ENCODE assay signal across 1 cellular context in the genomic region with DNA sequence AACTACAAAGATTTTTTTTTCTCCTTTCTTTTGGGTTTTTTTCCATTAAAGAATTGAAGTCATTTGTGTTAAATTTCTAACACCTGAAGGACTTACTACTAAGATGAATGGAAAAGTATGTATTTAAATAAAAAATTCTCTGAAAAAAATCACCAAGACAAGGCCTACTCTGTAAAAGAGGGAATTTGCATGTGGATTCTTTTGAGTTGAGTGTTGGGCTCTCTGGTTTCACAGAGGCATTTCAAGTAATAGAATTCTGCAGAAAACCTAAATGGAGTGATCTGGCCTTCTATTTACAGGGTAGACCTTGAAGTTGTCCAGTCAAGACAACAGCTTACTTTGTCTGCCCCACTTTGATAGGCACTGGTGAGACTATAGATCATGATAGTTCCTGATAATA.
TF ChIP-seq lines count a peak whose summit lies in the region.

No MANE protein-coding gene starts in this region.

TF ChIP-seq in GM23338, 12 proteins besides CTCF, POLR2A, EP300 and RAD21:
- TF ChIP-seq JUNB (IDR thresholded peaks at IDR 0.05; ENCODE audit: unreplicated experiment) (no peak), NANOG (IDR thresholded peaks at IDR 0.05; ENCODE audit: borderline replicate concordance) (no peak), ZNF114 (CRISPR knock-in tag; IDR thresholded peaks at IDR 0.05) (no peak), ZNF331 (CRISPR knock-in tag; IDR thresholded peaks at IDR 0.05; ENCODE audit: low read depth) (no peak), EZH2 (IDR thresholded peaks at IDR 0.05; ENCODE audit: low read depth, unreplicated experiment) (no peak), CREB1 (CRISPR knock-in tag; IDR thresholded peaks at IDR 0.05; ENCODE audit: low read depth) (no peak)
- TF ChIP-seq, protein P1, sequence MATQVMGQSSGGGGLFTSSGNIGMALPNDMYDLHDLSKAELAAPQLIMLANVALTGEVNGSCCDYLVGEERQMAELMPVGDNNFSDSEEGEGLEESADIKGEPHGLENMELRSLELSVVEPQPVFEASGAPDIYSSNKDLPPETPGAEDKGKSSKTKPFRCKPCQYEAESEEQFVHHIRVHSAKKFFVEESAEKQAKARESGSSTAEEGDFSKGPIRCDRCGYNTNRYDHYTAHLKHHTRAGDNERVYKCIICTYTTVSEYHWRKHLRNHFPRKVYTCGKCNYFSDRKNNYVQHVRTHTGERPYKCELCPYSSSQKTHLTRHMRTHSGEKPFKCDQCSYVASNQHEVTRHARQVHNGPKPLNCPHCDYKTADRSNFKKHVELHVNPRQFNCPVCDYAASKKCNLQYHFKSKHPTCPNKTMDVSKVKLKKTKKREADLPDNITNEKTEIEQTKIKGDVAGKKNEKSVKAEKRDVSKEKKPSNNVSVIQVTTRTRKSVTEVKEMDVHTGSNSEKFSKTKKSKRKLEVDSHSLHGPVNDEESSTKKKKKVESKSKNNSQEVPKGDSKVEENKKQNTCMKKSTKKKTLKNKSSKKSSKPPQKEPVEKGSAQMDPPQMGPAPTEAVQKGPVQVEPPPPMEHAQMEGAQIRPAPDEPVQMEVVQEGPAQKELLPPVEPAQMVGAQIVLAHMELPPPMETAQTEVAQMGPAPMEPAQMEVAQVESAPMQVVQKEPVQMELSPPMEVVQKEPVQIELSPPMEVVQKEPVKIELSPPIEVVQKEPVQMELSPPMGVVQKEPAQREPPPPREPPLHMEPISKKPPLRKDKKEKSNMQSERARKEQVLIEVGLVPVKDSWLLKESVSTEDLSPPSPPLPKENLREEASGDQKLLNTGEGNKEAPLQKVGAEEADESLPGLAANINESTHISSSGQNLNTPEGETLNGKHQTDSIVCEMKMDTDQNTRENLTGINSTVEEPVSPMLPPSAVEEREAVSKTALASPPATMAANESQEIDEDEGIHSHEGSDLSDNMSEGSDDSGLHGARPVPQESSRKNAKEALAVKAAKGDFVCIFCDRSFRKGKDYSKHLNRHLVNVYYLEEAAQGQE (IDR thresholded peaks at IDR 0.05; ENCODE audit: unreplicated experiment): no peak
- TF ChIP-seq, protein P2, sequence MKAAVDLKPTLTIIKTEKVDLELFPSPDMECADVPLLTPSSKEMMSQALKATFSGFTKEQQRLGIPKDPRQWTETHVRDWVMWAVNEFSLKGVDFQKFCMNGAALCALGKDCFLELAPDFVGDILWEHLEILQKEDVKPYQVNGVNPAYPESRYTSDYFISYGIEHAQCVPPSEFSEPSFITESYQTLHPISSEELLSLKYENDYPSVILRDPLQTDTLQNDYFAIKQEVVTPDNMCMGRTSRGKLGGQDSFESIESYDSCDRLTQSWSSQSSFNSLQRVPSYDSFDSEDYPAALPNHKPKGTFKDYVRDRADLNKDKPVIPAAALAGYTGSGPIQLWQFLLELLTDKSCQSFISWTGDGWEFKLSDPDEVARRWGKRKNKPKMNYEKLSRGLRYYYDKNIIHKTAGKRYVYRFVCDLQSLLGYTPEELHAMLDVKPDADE (IDR thresholded peaks at IDR 0.05): no peak
